In genomic region chr3:82640254-82640653, GRCh38 we compare ENCODE assay signal across 27 cellular contexts.
"Had no signal": no experiment of that assay in that cellular context is flagged by ENCODE, and none has a peak within 500 bp of the region (broad histone marks: within the 10 kb centered on the region; RNA-seq: fewer than 3 reads in every experiment).

No MANE protein-coding gene starts in this region.

- H3K27me3 ChIP-seq: ascending aorta, breast epithelium, cardiac muscle cell, dorsolateral prefrontal cortex had no signal

- H3K4me1 ChIP-seq: ascending aorta, breast epithelium had no signal

- H3K36me3 ChIP-seq: ascending aorta, breast epithelium, cardiac muscle cell had no signal

- DNase-seq: activated CD4-positive, alpha-beta memory T cell treated with anti-CD3 and anti-CD28 coated beads, Interleukin-2, amount 10 ng/mL, durations not matched to agents 7 days and 5 days; activated CD4-positive, alpha-beta T cell treated with anti-CD3 and anti-CD28 coated beads for 1 hour; activated CD4-positive, alpha-beta T cell treated with anti-CD3 and anti-CD28 coated beads for 4 hours; activated CD4-positive, alpha-beta T cell treated with anti-CD3 and anti-CD28 coated beads, Interleukin-2, amount 10 ng/mL, durations not matched to agents 7 days and 5 days; activated CD4-positive, alpha-beta T cell treated with anti-CD3 and anti-CD28 coated beads, Interleukin-2, amount 50 U/mL, for 4 hours; activated CD8-positive, alpha-beta memory T cell treated with anti-CD3 and anti-CD28 coated beads, Interleukin-2, amount 50 U/mL, for 48 hours; activated gamma-delta T cell; activated naive CD4-positive, alpha-beta T cell; activated naive CD4-positive, alpha-beta T cell treated with anti-CD3 and anti-CD28 coated beads, Interleukin-2, amount 10 ng/mL, durations not matched to agents 7 days and 5 days; activated naive CD8-positive, alpha-beta T cell treated with anti-CD3 and anti-CD28 coated beads, Interleukin-2, amount 10 ng/mL, durations not matched to agents 7 days and 5 days; activated T-cell treated with anti-CD3 and anti-CD28 coated beads for 4 hours; activated T-cell treated with anti-CD3 and anti-CD28 coated beads, Interleukin-2, amount 50 U/mL, for 24 hours; activated T-cell treated with anti-CD3 and anti-CD28 coated beads, Interleukin-2, amount 50 U/mL, for 72 hours; dorsolateral prefrontal cortex; effector memory CD4-positive, alpha-beta T cell; endodermal cell; foreskin fibroblast; T-helper 2 cell had no signal

- H3K27ac ChIP-seq: ascending aorta, breast epithelium, cardiac muscle cell, coronary artery, dorsolateral prefrontal cortex had no signal

- H3K27ac Mint-ChIP-seq: activated CD4-positive, alpha-beta memory T cell treated with anti-CD3 and anti-CD28 coated beads, Interleukin-2, amount 10 ng/mL, durations not matched to agents 7 days and 5 days; activated CD4-positive, alpha-beta T cell treated with anti-CD3 and anti-CD28 coated beads, Interleukin-2, amount 10 ng/mL, durations not matched to agents 7 days and 5 days; activated naive CD4-positive, alpha-beta T cell treated with anti-CD3 and anti-CD28 coated beads, Interleukin-2, amount 10 ng/mL, durations not matched to agents 7 days and 5 days; activated naive CD4-positive, alpha-beta T cell treated with anti-CD3 and anti-CD28 coated beads, Interleukin-2, amount 50 U/mL, for 72 hours; activated naive CD8-positive, alpha-beta T cell treated with anti-CD3 and anti-CD28 coated beads, Interleukin-2, amount 10 ng/mL, durations not matched to agents 7 days and 5 days; activated T-cell treated with anti-CD3 and anti-CD28 coated beads, Interleukin-2, amount 50 U/mL, for 24 hours; activated T-cell treated with anti-CD3 and anti-CD28 coated beads, Interleukin-2, amount 50 U/mL, for 72 hours; brain; dendritic cell treated with granulocyte-macrophage colony-stimulating factor and Interleukin-4, amounts not matched to agents 40 ng/mL and 50 ng/mL, for 4 days; endodermal cell had no signal

- H3K4me1 Mint-ChIP-seq: activated CD4-positive, alpha-beta memory T cell treated with anti-CD3 and anti-CD28 coated beads, Interleukin-2, amount 10 ng/mL, durations not matched to agents 7 days and 5 days; activated CD4-positive, alpha-beta T cell treated with anti-CD3 and anti-CD28 coated beads, Interleukin-2, amount 10 ng/mL, durations not matched to agents 7 days and 5 days; activated naive CD4-positive, alpha-beta T cell treated with anti-CD3 and anti-CD28 coated beads, Interleukin-2, amount 10 ng/mL, durations not matched to agents 7 days and 5 days; activated naive CD8-positive, alpha-beta T cell treated with anti-CD3 and anti-CD28 coated beads, Interleukin-2, amount 10 ng/mL, durations not matched to agents 7 days and 5 days; brain; central memory CD8-positive, alpha-beta T cell; endodermal cell had no signal

- H3K4me3 Mint-ChIP-seq: activated CD4-positive, alpha-beta memory T cell treated with anti-CD3 and anti-CD28 coated beads, Interleukin-2, amount 10 ng/mL, durations not matched to agents 7 days and 5 days; activated CD4-positive, alpha-beta T cell treated with anti-CD3 and anti-CD28 coated beads, Interleukin-2, amount 10 ng/mL, durations not matched to agents 7 days and 5 days; activated naive CD4-positive, alpha-beta T cell treated with anti-CD3 and anti-CD28 coated beads, Interleukin-2, amount 10 ng/mL, durations not matched to agents 7 days and 5 days; activated naive CD8-positive, alpha-beta T cell treated with anti-CD3 and anti-CD28 coated beads, Interleukin-2, amount 10 ng/mL, durations not matched to agents 7 days and 5 days; activated T-cell treated with anti-CD3 and anti-CD28 coated beads, Interleukin-2, amount 50 U/mL, for 24 hours; activated T-cell treated with anti-CD3 and anti-CD28 coated beads, Interleukin-2, amount 50 U/mL, for 72 hours; brain; central memory CD8-positive, alpha-beta T cell; dendritic cell treated with granulocyte-macrophage colony-stimulating factor and Interleukin-4, amounts not matched to agents 40 ng/mL and 50 ng/mL, for 4 days; endodermal cell had no signal

- H3K36me3 Mint-ChIP-seq: activated naive CD4-positive, alpha-beta T cell treated with anti-CD3 and anti-CD28 coated beads, Interleukin-2, amount 10 ng/mL, durations not matched to agents 7 days and 5 days; activated naive CD4-positive, alpha-beta T cell treated with anti-CD3 and anti-CD28 coated beads, Interleukin-2, amount 50 U/mL, for 72 hours; activated naive CD8-positive, alpha-beta T cell treated with anti-CD3 and anti-CD28 coated beads, Interleukin-2, amount 10 ng/mL, durations not matched to agents 7 days and 5 days; brain had no signal

- H3K9me3 ChIP-seq: ascending aorta, breast epithelium had no signal

- H3K4me3 ChIP-seq: ascending aorta, breast epithelium, cardiac muscle cell, coronary artery, dorsolateral prefrontal cortex had no signal

- ATAC-seq: activated naive CD4-positive, alpha-beta T cell treated with anti-CD3 and anti-CD28 coated beads, Interleukin-2, amount 50 U/mL, for 72 hours; activated T-cell treated with anti-CD3 and anti-CD28 coated beads, Interleukin-2, amount 50 U/mL, for 72 hours; esophagus mucosa had no signal

- H3K27me3 Mint-ChIP-seq: activated CD4-positive, alpha-beta memory T cell treated with anti-CD3 and anti-CD28 coated beads, Interleukin-2, amount 10 ng/mL, durations not matched to agents 7 days and 5 days; activated CD4-positive, alpha-beta T cell treated with anti-CD3 and anti-CD28 coated beads, Interleukin-2, amount 10 ng/mL, durations not matched to agents 7 days and 5 days; activated naive CD4-positive, alpha-beta T cell treated with anti-CD3 and anti-CD28 coated beads, Interleukin-2, amount 10 ng/mL, durations not matched to agents 7 days and 5 days; activated naive CD8-positive, alpha-beta T cell treated with anti-CD3 and anti-CD28 coated beads, Interleukin-2, amount 10 ng/mL, durations not matched to agents 7 days and 5 days; activated T-cell treated with anti-CD3 and anti-CD28 coated beads, Interleukin-2, amount 50 U/mL, for 24 hours; brain; central memory CD8-positive, alpha-beta T cell; dendritic cell treated with granulocyte-macrophage colony-stimulating factor and Interleukin-4, amounts not matched to agents 40 ng/mL and 50 ng/mL, for 4 days had no signal
